ENCODE assay signal across 34 cellular contexts in genomic region chr7:48249162-48249561, GRCh38.
"Had no signal": no experiment of that assay in that cellular context is flagged by ENCODE, and none has a peak within 500 bp of the region (broad histone marks: within the 10 kb centered on the region; RNA-seq: fewer than 3 reads in every experiment).

No MANE protein-coding gene starts in this region.

- H3K4me3 ChIP-seq: adrenal gland, body of pancreas, breast epithelium had no signal

- ATAC-seq: activated CD8-positive, alpha-beta T cell treated with anti-CD3 and anti-CD28 coated beads for 36 hours; activated naive CD4-positive, alpha-beta T cell treated with anti-CD3 and anti-CD28 coated beads, Interleukin-2, amount 50 U/mL, for 72 hours; activated T-cell treated with anti-CD3 and anti-CD28 coated beads, Interleukin-2, amount 50 U/mL, for 4 hours; activated T-cell treated with anti-CD3 and anti-CD28 coated beads, Interleukin-2, amount 50 U/mL, for 72 hours; activated T-helper 17 cell treated with anti-CD3 and anti-CD28 coated beads, Interleukin-2, amount 50 U/mL, for 72 hours; body of pancreas had no signal

- H3K27me3 ChIP-seq: adrenal gland, body of pancreas, brain microvascular endothelial cell, breast epithelium had no signal

- FAIRE-seq: astrocyte, TTC549 had no signal

- H3K9me3 ChIP-seq: adrenal gland, body of pancreas, breast epithelium had no signal

- DNase-seq: activated B cell treated with CpG ODN at 0.5 μM for 24 hours; activated CD4-positive, alpha-beta memory T cell treated with anti-CD3 and anti-CD28 coated beads for 36 hours; activated CD4-positive, alpha-beta T cell treated with anti-CD3 and anti-CD28 coated beads for 4 hours; activated CD4-positive, alpha-beta T cell treated with anti-CD3 and anti-CD28 coated beads, Interleukin-2, amount 10 ng/mL, durations not matched to agents 24 days and 14 days; activated CD4-positive, alpha-beta T cell treated with anti-CD3 and anti-CD28 coated beads, Interleukin-2, amount 50 U/mL, for 1 hour; activated CD4-positive, alpha-beta T cell treated with anti-CD3 and anti-CD28 coated beads, Interleukin-2, amount 50 U/mL, for 4 hours; activated CD4-positive, CD25-positive, alpha-beta regulatory T cell treated with anti-CD3 and anti-CD28 coated beads, Interleukin-2, amount 50 U/mL, for 72 hours; activated CD8-positive, alpha-beta memory T cell treated with anti-CD3 and anti-CD28 coated beads, Interleukin-2, amount 50 U/mL, for 4 hours; activated CD8-positive, alpha-beta T cell treated with anti-CD3 and anti-CD28 coated beads for 36 hours; activated effector memory CD4-positive, alpha-beta T cell treated with anti-CD3 and anti-CD28 coated beads, Interleukin-2, amount 50 U/mL, for 16 hours; activated gamma-delta T cell treated with Interleukin-2 at 50 U/mL for 16 hours; activated naive CD4-positive, alpha-beta T cell; activated naive CD4-positive, alpha-beta T cell treated with anti-CD3 and anti-CD28 coated beads for 36 hours; activated naive CD4-positive, alpha-beta T cell treated with anti-CD3 and anti-CD28 coated beads, Interleukin-2, amount 50 U/mL, for 16 hours; activated naive CD8-positive, alpha-beta T cell treated with anti-CD3 and anti-CD28 coated beads for 36 hours; activated T-cell treated with anti-CD3 and anti-CD28 coated beads for 4 hours; activated T-cell treated with anti-CD3 and anti-CD28 coated beads, Interleukin-2, amount 50 U/mL, for 1 hour; activated T-cell treated with anti-CD3 and anti-CD28 coated beads, Interleukin-2, amount 50 U/mL, for 4 hours; activated T-cell treated with anti-CD3 and anti-CD28 coated beads, Interleukin-2, amount 50 U/mL, for 72 hours; adrenal gland; amniotic stem cell; aorta; body of pancreas; brain microvascular endothelial cell; central memory CD4-positive, alpha-beta T cell; T-helper 1 cell; T-helper 2 cell; T-helper 9 cell had no signal

- H3K27ac ChIP-seq: body of pancreas, breast epithelium, VCaP had no signal

- H3K4me1 ChIP-seq: body of pancreas, breast epithelium had no signal

- H3K36me3 ChIP-seq: adrenal gland, brain microvascular endothelial cell, breast epithelium had no signal
